8 cellular contexts compared by ENCODE assay signal in the genomic region with DNA sequence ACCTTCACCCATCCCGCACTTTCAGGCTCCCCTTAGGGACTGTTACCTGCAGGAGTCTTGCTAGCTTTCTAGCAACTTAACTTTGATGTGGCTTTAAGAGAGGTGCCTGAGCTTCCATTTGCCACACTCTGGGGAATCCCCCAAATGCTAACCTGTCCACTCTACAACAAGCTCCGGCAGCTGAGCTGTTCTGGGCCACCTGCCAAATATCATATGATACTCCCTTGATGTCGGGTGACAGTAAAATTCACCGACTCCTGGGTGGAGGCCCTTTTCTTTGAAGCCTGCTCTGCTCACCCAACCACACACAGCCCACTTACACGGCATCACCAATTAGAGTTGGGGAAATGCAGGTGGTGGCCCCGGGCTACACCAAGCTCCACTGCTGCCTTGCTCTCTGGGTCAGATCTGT. TPM values are rescaled to one million over a fixed set of nuclear protein-coding genes. Genes with fewer than 3 reads are reported as not detected.
DNase-seq lines count a peak whose midpoint lies in the region; ATAC-seq and TF ChIP-seq lines count a peak whose summit lies in the region.

No MANE protein-coding gene starts in this region.

- no peaks in the 10 kb centered on the region for H3K9me3 Mint-ChIP-seq in stimulated activated naive CD8-positive, alpha-beta T cell treated with anti-CD3 and anti-CD28 coated beads, Interleukin-15, amount 100 ng/mL, for 72 hours

- H3K27me3 Mint-ChIP-seq in stimulated activated naive CD8-positive, alpha-beta T cell treated with anti-CD3 and anti-CD28 coated beads, Interleukin-15, amount 100 ng/mL, for 72 hours: peaks cover 33% of the 10 kb centered on the region

- DNase-seq in NCI-H2196 treated with DMSO at 0.1 percent for 48 hours (lab: John Stamatoyannopoulos, UW; ENCODE audit: unreplicated experiment): peak; percentile 76
- DNase-seq in activated T-cell treated with anti-CD3 and anti-CD28 coated beads for 1 hour (ENCODE audit: low read depth): peak; percentile 59
- no peak for DNase-seq in left lung
- DNase-seq in stimulated activated naive CD8-positive, alpha-beta T cell treated with anti-CD3 and anti-CD28 coated beads, Interleukin-15, amount 100 ng/mL, for 72 hours: peak; percentile 85 to 89
- no peak for DNase-seq in AG08395 (ENCODE audit: low spot score)
- DNase-seq in Kasumi-1 (lab: John Stamatoyannopoulos, UW): no peak
- no peak for DNase-seq in HuH-7 (ENCODE audit: low spot score)

- intact Hi-C loops in left lung (cut with DNase I): no loop called here

- no peaks in the 10 kb centered on the region for H3K27me3 ChIP-seq in left lung

- H3K4me1 ChIP-seq in left lung: no peaks in the 10 kb centered on the region

- H3K27ac Mint-ChIP-seq in stimulated activated naive CD8-positive, alpha-beta T cell treated with anti-CD3 and anti-CD28 coated beads, Interleukin-15, amount 100 ng/mL, for 72 hours: peak overlapping the region in 1 of 2 donors; percentile 42

- H3K9me3 ChIP-seq in left lung: no peaks in the 10 kb centered on the region

- ATAC-seq in GM18909 (IDR thresholded peaks at IDR 0.05; ENCODE audit: poor library complexity, unreplicated experiment) (peak; percentile 40), left lung (peak; percentile 62)
- ATAC-seq in stimulated activated naive CD8-positive, alpha-beta T cell treated with anti-CD3 and anti-CD28 coated beads, Interleukin-15, amount 100 ng/mL, for 72 hours: peak; percentile 97

- no peak overlapping the region for H3K27ac ChIP-seq in left lung

- no peak for TF ChIP-seq CTCF in left lung (IDR thresholded peaks at IDR 0.05)

- peaks cover 86% of the 10 kb centered on the region for H3K4me1 Mint-ChIP-seq in stimulated activated naive CD8-positive, alpha-beta T cell treated with anti-CD3 and anti-CD28 coated beads, Interleukin-15, amount 100 ng/mL, for 72 hours

- no peaks in the 10 kb centered on the region for H3K36me3 ChIP-seq in left lung

- peak overlapping the region in 1 of 2 donors; percentile 60 for H3K4me3 Mint-ChIP-seq in stimulated activated naive CD8-positive, alpha-beta T cell treated with anti-CD3 and anti-CD28 coated beads, Interleukin-15, amount 100 ng/mL, for 72 hours

- no peak overlapping the region for H3K4me3 ChIP-seq in left lung

RNA-seq across cellular contexts. Expression of gene XCR1, which starts 38.0 kb away (rescaled TPM):
- total RNA-seq in left lung: 1 to 10 TPM in 1 of 2 donors, under 1 TPM in 1; 0.44 to 2.0 TPM

Comparison
In these comparisons a context has a peak if more than half of its experiments do, and no peak if none do; other contexts are left out.
1. ATAC-seq: peak in every context shown above with its lines; median percentile 97 in stimulated activated naive CD8-positive, alpha-beta T cell treated with anti-CD3 and anti-CD28 coated beads, Interleukin-15, amount 100 ng/mL, for 72 hours; 62 in left lung; 40 in GM18909.
2. DNase-seq: peak in NCI-H2196 treated with DMSO at 0.1 percent for 48 hours (single experiment), activated T-cell treated with anti-CD3 and anti-CD28 coated beads for 1 hour (single experiment) and stimulated activated naive CD8-positive, alpha-beta T cell treated with anti-CD3 and anti-CD28 coated beads, Interleukin-15, amount 100 ng/mL, for 72 hours (2 of 2); none in left lung (0 of 2), AG08395 (single experiment), Kasumi-1 (0 of 2) and HuH-7 (single experiment).